Comparison of ENCODE assay signal across 10 cellular contexts in the genomic region with DNA sequence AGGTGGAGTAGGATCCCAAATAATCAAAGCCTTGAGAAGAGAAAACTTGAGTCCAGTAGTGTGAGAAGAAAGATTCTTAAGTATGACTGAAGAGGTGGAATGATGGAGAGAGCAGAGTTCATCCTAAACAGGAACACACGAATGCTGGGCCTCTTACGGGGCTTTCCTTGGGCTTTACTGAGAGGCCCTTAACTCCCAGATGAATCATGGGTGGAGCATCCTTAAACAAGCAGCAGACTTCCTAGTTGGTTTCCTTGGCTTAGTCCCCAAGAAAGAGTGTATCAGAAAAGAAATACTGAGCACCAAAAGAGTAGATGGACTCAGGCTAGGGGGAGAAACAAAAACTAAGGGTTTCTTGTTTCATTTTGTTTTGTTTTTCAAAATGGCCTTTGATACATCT.
A peak's percentile ranks its signal among the peaks of the same experiment; 100 is the strongest.
DNase-seq lines count a peak whose midpoint lies in the region; TF ChIP-seq lines count a peak whose summit lies in the region.
"Had no signal": no experiment of that assay in that cellular context is flagged by ENCODE, and none has a peak within 500 bp of the region (broad histone marks: within the 10 kb centered on the region; RNA-seq: fewer than 3 reads in every experiment).

No MANE protein-coding gene starts in this region.

- H3K27me3 Mint-ChIP-seq in HFFc6 (ENCODE audit: insufficient read depth): no peaks in the 10 kb centered on the region
- H3K27me3 Mint-ChIP-seq: activated T-cell treated with anti-CD3 and anti-CD28 coated beads, Interleukin-2, amount 50 U/mL, for 24 hours had no signal

- H3K36me3 Mint-ChIP-seq in HFFc6 (ENCODE audit: low read depth): peaks cover 15% of the 10 kb centered on the region; the same call in 1 of the 2 replicates

- H3K4me3 Mint-ChIP-seq in HFFc6: peak overlapping the region; percentile 25
- H3K4me3 Mint-ChIP-seq: activated T-cell treated with anti-CD3 and anti-CD28 coated beads, Interleukin-2, amount 50 U/mL, for 24 hours had no signal

- DNase-seq in HFFc6 (peak; percentile 79), iris pigment epithelial cell (ENCODE audit: low read depth) (peak; percentile 91), stromal cell of bone marrow (ENCODE audit: low read depth) (peak; percentile 94), HT-29 (ENCODE audit: low spot score) (no peak), DMS153 treated with DMSO at 0.1 percent for 48 hours (lab: John Stamatoyannopoulos, UW; ENCODE audit: unreplicated experiment) (no peak), NCI-H82 (lab: John Stamatoyannopoulos, UW) (no peak)
- DNase-seq in activated CD4-positive, alpha-beta T cell treated with anti-CD3 and anti-CD28 coated beads for 1 hour: no peak
- DNase-seq: activated T-cell treated with anti-CD3 and anti-CD28 coated beads, Interleukin-2, amount 50 U/mL, for 24 hours; NCI-H146 had no signal

- peak overlapping the region; percentile 51 for H3K27ac ChIP-seq in cingulate gyrus (ENCODE audit: low read depth, low read length)

- no peak for TF ChIP-seq CTCF in HFFc6 (IDR thresholded peaks at IDR 0.05)

- peak overlapping the region; percentile 90 for H3K27ac Mint-ChIP-seq in HFFc6
- H3K27ac Mint-ChIP-seq: activated T-cell treated with anti-CD3 and anti-CD28 coated beads, Interleukin-2, amount 50 U/mL, for 24 hours had no signal

- H3K9me3 Mint-ChIP-seq in HFFc6: no peaks in the 10 kb centered on the region
- H3K9me3 Mint-ChIP-seq: activated T-cell treated with anti-CD3 and anti-CD28 coated beads, Interleukin-2, amount 50 U/mL, for 24 hours had no signal

- peaks cover 73% of the 10 kb centered on the region for H3K4me1 Mint-ChIP-seq in HFFc6 (ENCODE audit: low read depth)

Comparison
In these comparisons a context has a peak if more than half of its experiments do, and no peak if none do; other contexts are left out.
1. DNase-seq: peak in HFFc6 (single experiment), iris pigment epithelial cell (single experiment) and stromal cell of bone marrow (single experiment); none in activated CD4-positive, alpha-beta T cell treated with anti-CD3 and anti-CD28 coated beads for 1 hour (single experiment), HT-29 (single experiment), DMS153 treated with DMSO at 0.1 percent for 48 hours (single experiment) and NCI-H82 (single experiment).